8 cellular contexts compared by ENCODE assay signal in genomic region chr6:14354919-14355572, GRCh38.
DNase-seq lines count a peak whose midpoint lies in the region; ATAC-seq and TF ChIP-seq lines count a peak whose summit lies in the region.

No MANE protein-coding gene starts in this region.

- peak; percentile 68 for ATAC-seq in RWPE2 (ENCODE audit: low read depth)
- no peak for ATAC-seq in GM21529 (IDR thresholded peaks at IDR 0.05; ENCODE audit: unreplicated experiment)

- TF ChIP-seq CTCF in RWPE2 (IDR thresholded peaks at IDR 0.05; ENCODE audit: poor library complexity, severe bottlenecking), result no peak
- TF ChIP-seq CTCF in fibroblast of pulmonary artery (IDR thresholded peaks at IDR 0.05; ENCODE audit: low read length, missing control alignments), result no peak
- TF ChIP-seq CTCF in spleen (IDR thresholded peaks at IDR 0.05 in 8 of 11, conservative IDR thresholded peaks at IDR 0.05 in 3 of 11), result no peak

- no peak for TF ChIP-seq POLR2A in spleen (IDR thresholded peaks at IDR 0.05)

- 27 to 43% (median 34%) methylated on average over 5 of the region's 5 CpGs for WGBS in spleen, 5 donors

- H3K4me1 ChIP-seq in RWPE2 (ENCODE audit: insufficient read depth, poor library complexity, severe bottlenecking) (peaks cover 12% of the 10 kb centered on the region), spleen (peaks cover 0 to 22% (median 4%) of the 10 kb centered on the region in 6 donors)

- intact Hi-C loops in spleen (cut with DNase I; ENCODE audit: low total_unique reads), result no loop called here

- H3K9me3 ChIP-seq in RWPE2 (ENCODE audit: severe bottlenecking) (no peaks in the 10 kb centered on the region), spleen (peaks cover 0 to 11% (median 2%) of the 10 kb centered on the region in 8 donors)

- DNase-seq in GM04504 (ENCODE audit: low read depth) (peak; percentile 46), RWPE2 (ENCODE audit: low spot score) (no peak), fibroblast of pulmonary artery (ENCODE audit: low read depth) (peak; percentile 84), NCI-H69 (lab: John Stamatoyannopoulos, UW) (no peak), NCI-H2029 treated with DMSO at 0.1 percent for 48 hours (lab: John Stamatoyannopoulos, UW) (no peak), spleen (no peak)
- peak; percentile 23 for DNase-seq in stimulated activated CD4-positive, alpha-beta T cell treated with anti-CD3 and anti-CD28 coated beads, Interleukin-2, amount 100 ng/mL, for 4 hours (ENCODE audit: low read depth)

- H3K27me3 ChIP-seq in RWPE2 (ENCODE audit: insufficient read depth, poor library complexity, severe bottlenecking) (no peaks in the 10 kb centered on the region), spleen (replicated peaks in 1 of 7) (no peaks in the 10 kb centered on the region)

- H3K36me3 ChIP-seq in RWPE2 (ENCODE audit: low read depth) (no peaks in the 10 kb centered on the region), spleen (no peaks in the 10 kb centered on the region)

- no peak overlapping the region for H3K27ac ChIP-seq in RWPE2 (ENCODE audit: poor library complexity, severe bottlenecking)
- no peak overlapping the region for H3K27ac ChIP-seq in spleen

- H3K4me3 ChIP-seq in RWPE2 (ENCODE audit: severe bottlenecking) (no peak overlapping the region), fibroblast of pulmonary artery (replicated peaks; ENCODE audit: low read depth, low read length) (no peak overlapping the region), spleen (no peak overlapping the region)

Comparison
In these comparisons a context has a peak if more than half of its experiments do, and no peak if none do; other contexts are left out.
1. DNase-seq: peak in GM04504 (single experiment), fibroblast of pulmonary artery (single experiment) and stimulated activated CD4-positive, alpha-beta T cell treated with anti-CD3 and anti-CD28 coated beads, Interleukin-2, amount 100 ng/mL, for 4 hours (single experiment); none in RWPE2 (single experiment), NCI-H69 (single experiment), NCI-H2029 treated with DMSO at 0.1 percent for 48 hours (single experiment) and spleen (single experiment).